24 cellular contexts compared by ENCODE assay signal in genomic region chr22:18045794-18046193, GRCh38.
"Had no signal": no experiment of that assay in that cellular context is flagged by ENCODE, and none has a peak within 500 bp of the region (broad histone marks: within the 10 kb centered on the region; RNA-seq: fewer than 3 reads in every experiment).

No MANE protein-coding gene starts in this region.

- ATAC-seq: activated CD8-positive, alpha-beta T cell treated with anti-CD3 and anti-CD28 coated beads, Interleukin-2, amount 10 ng/mL, durations not matched to agents 7 days and 5 days; PC-3; T-helper 17 cell; WTC11 had no signal

- H3K36me3 ChIP-seq: ascending aorta had no signal

- H3K9me3 ChIP-seq: ascending aorta, body of pancreas had no signal

- H3K27me3 ChIP-seq: ascending aorta, body of pancreas had no signal

- H3K4me3 ChIP-seq: ascending aorta, body of pancreas had no signal

- DNase-seq: activated CD4-positive, alpha-beta T cell treated with anti-CD3 and anti-CD28 coated beads for 48 hours; activated CD4-positive, alpha-beta T cell treated with anti-CD3 and anti-CD28 coated beads, Interleukin-2, amount 50 U/mL, for 4 hours; activated CD4-positive, CD25-positive, alpha-beta regulatory T cell treated with anti-CD3 and anti-CD28 coated beads, Interleukin-2, amount 50 U/mL, for 72 hours; activated CD8-positive, alpha-beta memory T cell treated with anti-CD3 and anti-CD28 coated beads, Interleukin-2, amount 50 U/mL, for 48 hours; activated CD8-positive, alpha-beta T cell treated with anti-CD3 and anti-CD28 coated beads, Interleukin-2, amount 10 ng/mL, durations not matched to agents 7 days and 5 days; activated effector memory CD4-positive, alpha-beta T cell treated with Interleukin-2 at 50 U/mL for 16 hours; activated naive CD4-positive, alpha-beta T cell; activated T-cell treated with anti-CD3 and anti-CD28 coated beads, Interleukin-2, amount 50 U/mL, for 24 hours; body of pancreas; Kasumi-1; KBM-7; NCI-H1105 treated with DMSO at 0.1 percent for 48 hours; NCI-H1436 treated with DMSO at 0.1 percent for 48 hours; NCI-H187; NCI-H2081; NCI-H446; NCI-H524 treated with DMSO at 0.1 percent for 48 hours; NCI-H748 treated with DMSO at 0.1 percent for 48 hours; PC-3; SHP77 treated with DMSO at 0.1 percent for 48 hours; T-helper 17 cell; T-helper 9 cell had no signal
